ENCODE assay signal across 8 cellular contexts in genomic region chr1:88595355-88595754, GRCh38.
DNase-seq lines count a peak whose midpoint lies in the region; ATAC-seq and TF ChIP-seq lines count a peak whose summit lies in the region.

No MANE protein-coding gene starts in this region.

- ATAC-seq in SK-N-SH treated with all-trans-retinoic acid at 6 μM for 48 hours: no peak
- peak; percentile 61 for ATAC-seq in HG02870 (IDR thresholded peaks at IDR 0.05; ENCODE audit: unreplicated experiment)
- no peak for ATAC-seq in HG03571 (IDR thresholded peaks at IDR 0.05; ENCODE audit: unreplicated experiment)

- H3K4me2 ChIP-seq in SK-N-SH: no peak overlapping the region
- H3K4me2 ChIP-seq in hepatocyte: no peak overlapping the region

- no peak overlapping the region for H3K27ac ChIP-seq in SK-N-SH (ENCODE audit: low read depth in 2 of 2, low read length in 1 of 2)
- H3K27ac ChIP-seq in RWPE1: no peak overlapping the region
- H3K27ac ChIP-seq in hepatocyte: no peak overlapping the region

- H3K36me3 ChIP-seq in SK-N-SH (replicated peaks in 1 of 2; ENCODE audit: control insufficient read depth in 1 of 2, insufficient read depth in 2 of 2, low read length in 1 of 2) (no peaks in the 10 kb centered on the region), hepatocyte (replicated peaks; ENCODE audit: insufficient read depth, low read depth) (no peaks in the 10 kb centered on the region)

- no peaks in the 10 kb centered on the region for H3K9me2 ChIP-seq in SK-N-SH
- no peaks in the 10 kb centered on the region for H3K9me2 ChIP-seq in hepatocyte (replicated peaks; ENCODE audit: insufficient read depth)

- H3K9me3 ChIP-seq in SK-N-SH (no peaks in the 10 kb centered on the region), hepatocyte (ENCODE audit: low read depth) (no peaks in the 10 kb centered on the region)

- H3K4me1 ChIP-seq in SK-N-SH (ENCODE audit: control insufficient read depth in 1 of 2, insufficient read depth in 2 of 2, low read depth in 1 of 2, low read length in 1 of 2): no peaks in the 10 kb centered on the region
- no peaks in the 10 kb centered on the region for H3K4me1 ChIP-seq in hepatocyte (ENCODE audit: insufficient read depth)

- DNase-seq in SK-N-SH: no peak
- DNase-seq in RWPE1 (ENCODE audit: low spot score): peak; percentile 11
- DNase-seq in hepatocyte (ENCODE audit: low spot score): peak; percentile 27
- no peak for DNase-seq in NCI-H2081 treated with DMSO at 0.1 percent for 48 hours (lab: John Stamatoyannopoulos, UW)
- no peak for DNase-seq in HPDE6-E6E7 (ENCODE audit: extremely low spot score)

- TF ChIP-seq CTCF in SK-N-SH (IDR thresholded peaks at IDR 0.05) (peak; percentile 56), RWPE1 (conservative IDR thresholded peaks at IDR 0.05; ENCODE audit: low read depth) (peak; percentile 19; the same call in 1 of the 2 replicates), hepatocyte (IDR thresholded peaks at IDR 0.05; ENCODE audit: poor library complexity) (peak; percentile 42)

- no peaks in the 10 kb centered on the region for H3K79me2 ChIP-seq in SK-N-SH (ENCODE audit: insufficient read depth)
- H3K79me2 ChIP-seq in hepatocyte: no peaks in the 10 kb centered on the region

- H3K4me3 ChIP-seq in SK-N-SH (ENCODE audit: low read depth in 2 of 2, low read length in 1 of 2) (no peak overlapping the region), hepatocyte (no peak overlapping the region)

- no peak for TF ChIP-seq EP300 in SK-N-SH (IDR thresholded peaks at IDR 0.05; ENCODE audit: borderline replicate concordance in 1 of 2, low read depth in 1 of 2, low read length in 1 of 2)

- peak; percentile 31 for TF ChIP-seq RAD21 in SK-N-SH (IDR thresholded peaks at IDR 0.05; ENCODE audit: low read length)

- H4K20me1 ChIP-seq in SK-N-SH (ENCODE audit: insufficient read depth): no peaks in the 10 kb centered on the region
- H4K20me1 ChIP-seq in hepatocyte (ENCODE audit: insufficient read depth, poor library complexity, severe bottlenecking): no peaks in the 10 kb centered on the region

- no peak overlapping the region for H3K9ac ChIP-seq in SK-N-SH

- CTCF ChIA-PET in SK-N-SH (lab: Yijun Ruan, JAX) (no interaction called here), RWPE1 (lab: Yijun Ruan, JAX) (no interaction called here)

- POLR2A ChIA-PET in SK-N-SH (lab: Yijun Ruan, JAX): no interaction called here
- POLR2A ChIA-PET in RWPE1 (lab: Yijun Ruan, JAX; ENCODE audit: low non-redundant PET): no interaction called here

- no peak overlapping the region for H2AFZ ChIP-seq in SK-N-SH (ENCODE audit: low read depth)
- H2AFZ ChIP-seq in hepatocyte: no peak overlapping the region

- WGBS in SK-N-SH (ENCODE audit: low lambda C conversion rate): 4% methylated on average over 3 of the region's 3 CpGs
- 36% methylated on average over 3 of the region's 3 CpGs for WGBS in hepatocyte (ENCODE audit: low lambda C conversion rate, missing lambda C conversion rate)

- no peaks in the 10 kb centered on the region for H3F3A ChIP-seq in SK-N-SH (replicated peaks; ENCODE audit: insufficient read depth)

- no peaks in the 10 kb centered on the region for H3K27me3 ChIP-seq in SK-N-SH (ENCODE audit: insufficient read depth)
- H3K27me3 ChIP-seq in hepatocyte: no peaks in the 10 kb centered on the region

TF ChIP-seq in SK-N-SH, 30 proteins besides CTCF, POLR2A, EP300 and RAD21:
- TF ChIP-seq JUND (IDR thresholded peaks at IDR 0.05) (peak; percentile 53), TAF1 (IDR thresholded peaks at IDR 0.05; ENCODE audit: borderline replicate concordance, low read depth, low read length) (no peak), FOSL2 (IDR thresholded peaks at IDR 0.05; ENCODE audit: borderline replicate concordance, low read depth) (peak; percentile 51; the same call in 1 of the 2 replicates)

TF ChIP-seq in SK-N-SH treated with all-trans-retinoic acid at 6 μM for 48 hours, 23 proteins besides CTCF, POLR2A, EP300 and RAD21:
- TF ChIP-seq GLIS3 (CRISPR knock-in tag; IDR thresholded peaks at IDR 0.05) (no peak), ESRRG (CRISPR knock-in tag; IDR thresholded peaks at IDR 0.05) (no peak), ARNTL (CRISPR knock-in tag; IDR thresholded peaks at IDR 0.05; ENCODE audit: borderline replicate concordance, low read depth) (no peak), TOX (CRISPR knock-in tag; IDR thresholded peaks at IDR 0.05; ENCODE audit: borderline replicate concordance) (no peak), RARB (CRISPR knock-in tag; IDR thresholded peaks at IDR 0.05) (no peak), CSRNP3 (CRISPR knock-in tag; IDR thresholded peaks at IDR 0.05) (no peak), BACH2 (CRISPR knock-in tag; IDR thresholded peaks at IDR 0.05; ENCODE audit: borderline replicate concordance) (no peak), OSR1 (CRISPR knock-in tag; IDR thresholded peaks at IDR 0.05) (no peak), ZFP30 (CRISPR knock-in tag; IDR thresholded peaks at IDR 0.05) (no peak), TCF4 (CRISPR knock-in tag; IDR thresholded peaks at IDR 0.05; ENCODE audit: borderline replicate concordance) (no peak), ZC3H10 (CRISPR knock-in tag; IDR thresholded peaks at IDR 0.05) (no peak), POU6F1 (CRISPR knock-in tag; IDR thresholded peaks at IDR 0.05; ENCODE audit: borderline replicate concordance, low read depth) (no peak), PPARA (CRISPR knock-in tag; IDR thresholded peaks at IDR 0.05; ENCODE audit: borderline replicate concordance) (no peak), ZFP3 (CRISPR knock-in tag; IDR thresholded peaks at IDR 0.05) (no peak), ZNF70 (CRISPR knock-in tag; IDR thresholded peaks at IDR 0.05) (no peak), ZNF565 (CRISPR knock-in tag; conservative IDR thresholded peaks at IDR 0.05; ENCODE audit: low read depth) (no peak)
TF ChIP-seq in SK-N-SH treated with all-trans-retinoic acid at 6 μM for 48 hours: peak in this region for 0.

Comparison
In these comparisons a context has a peak if more than half of its experiments do, and no peak if none do; other contexts are left out.
1. DNase-seq: peak in RWPE1 (single experiment) and hepatocyte (single experiment); none in SK-N-SH (single experiment), NCI-H2081 treated with DMSO at 0.1 percent for 48 hours (single experiment) and HPDE6-E6E7 (single experiment).
2. Peak in every context shown above with its lines, with median percentiles within 50 percentile points of each other: CTCF ChIP-seq.